26 cellular contexts compared by ENCODE assay signal in the genomic region with DNA sequence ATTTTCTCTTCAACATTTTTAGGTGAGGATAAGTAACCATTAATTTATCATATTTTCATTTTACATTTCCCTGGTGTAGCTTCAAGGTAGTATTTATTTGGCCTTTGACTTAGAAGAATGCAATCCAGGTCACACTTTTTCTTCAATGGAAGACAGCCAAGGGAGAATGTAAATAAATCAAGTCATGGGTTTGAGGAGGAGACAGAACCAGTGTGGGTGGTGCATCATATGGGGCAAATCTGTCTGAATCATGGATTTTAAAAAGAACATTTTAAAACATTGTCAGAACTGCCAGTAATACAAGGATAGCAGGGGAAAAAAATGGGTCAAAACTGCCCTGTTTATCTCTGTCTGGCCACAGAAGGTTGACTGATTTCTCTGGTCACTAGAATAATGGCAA.
DNase-seq lines count a peak whose midpoint lies in the region; ATAC-seq, FAIRE-seq and TF ChIP-seq lines count a peak whose summit lies in the region.
"Had no signal": no experiment of that assay in that cellular context is flagged by ENCODE, and none has a peak within 500 bp of the region (broad histone marks: within the 10 kb centered on the region; RNA-seq: fewer than 3 reads in every experiment).

No MANE protein-coding gene starts in this region.

- no peak for TF ChIP-seq CTCF in astrocyte (IDR thresholded peaks at IDR 0.05; ENCODE audit: insufficient read depth, low read depth, low read length)
- TF ChIP-seq CTCF in fibroblast of villous mesenchyme (IDR thresholded peaks at IDR 0.05; ENCODE audit: insufficient read depth, low read depth, low read length) = no peak
- TF ChIP-seq CTCF in osteocyte (IDR thresholded peaks at IDR 0.05) = no peak
- no peak for TF ChIP-seq CTCF in natural killer cell (IDR thresholded peaks at IDR 0.05)

- no peak overlapping the region for H3K9ac ChIP-seq in astrocyte (ENCODE audit: low read length)
- H3K9ac ChIP-seq: BLaER1 had no signal

- DNase-seq in amniotic epithelial cell (ENCODE audit: low read depth) (peak; percentile 67), astrocyte (ENCODE audit: low read depth) (no peak), fibroblast of villous mesenchyme (ENCODE audit: low read depth) (peak; percentile 39), osteocyte (ENCODE audit: extremely low spot score, unreplicated experiment) (no peak), NCI-H446 (lab: John Stamatoyannopoulos, UW) (no peak), natural killer cell (no peak), SIG-M5 treated with dmso at 0.1 percent for 504 hours (lab: John Stamatoyannopoulos, UW; ENCODE audit: unreplicated experiment) (no peak)
- no peak for DNase-seq in activated naive CD4-positive, alpha-beta T cell treated with anti-CD3 and anti-CD28 coated beads, Interleukin-2, amount 50 U/mL, for 16 hours
- DNase-seq: 8988T; ACHN; BE2C; C1 segment of cervical spinal cord; Caco-2; Calu3; CD4-positive, alpha-beta memory T cell; CD4-positive, CD25-positive, alpha-beta regulatory T cell; CD8-positive, alpha-beta memory T cell; DMS79 treated with DMSO at 0.1 percent for 48 hours; GF-D8 had no signal

- H3K27me3 ChIP-seq in astrocyte (ENCODE audit: insufficient read depth, low read length) = no peaks in the 10 kb centered on the region
- H3K27me3 ChIP-seq: BLaER1 had no signal

- H3K4me2 ChIP-seq in astrocyte (ENCODE audit: low read length) = no peak overlapping the region
- H3K4me2 ChIP-seq: BLaER1 had no signal

- no peaks in the 10 kb centered on the region for H3K36me3 Mint-ChIP-seq in astrocyte (ENCODE audit: low read depth, unreplicated experiment)
- peaks cover 5% of the 10 kb centered on the region for H3K36me3 Mint-ChIP-seq in osteocyte (ENCODE audit: unreplicated experiment)
- no peaks in the 10 kb centered on the region for H3K36me3 Mint-ChIP-seq in natural killer cell
- H3K36me3 Mint-ChIP-seq: CD14-positive monocyte; CD4-positive, alpha-beta memory T cell; CD4-positive, CD25-positive, alpha-beta regulatory T cell; CD8-positive, alpha-beta memory T cell had no signal

- no peaks in the 10 kb centered on the region for H3K9me3 ChIP-seq in astrocyte (ENCODE audit: insufficient read depth, low read depth, low read length)
- H3K9me3 ChIP-seq: BE2C, BLaER1, Caco-2 had no signal

- H3K9me3 Mint-ChIP-seq in astrocyte (ENCODE audit: unreplicated experiment) = peaks cover 4% of the 10 kb centered on the region
- H3K9me3 Mint-ChIP-seq in osteocyte (ENCODE audit: unreplicated experiment) = no peaks in the 10 kb centered on the region
- H3K9me3 Mint-ChIP-seq in natural killer cell = no peaks in the 10 kb centered on the region

- H2AFZ ChIP-seq in astrocyte (ENCODE audit: low read depth, low read length) = no peak overlapping the region

- no peak for FAIRE-seq in astrocyte (lab: Jason Lieb, UNC)
- FAIRE-seq: A204.1, D721Med, G401.6, GM12891, GM19239 had no signal

- H3K27ac Mint-ChIP-seq in astrocyte (ENCODE audit: unreplicated experiment) (peak overlapping the region; percentile 2), osteocyte (ENCODE audit: unreplicated experiment) (peak overlapping the region; percentile 67), natural killer cell (no peak overlapping the region)
- H3K27ac Mint-ChIP-seq: CD4-positive, alpha-beta memory T cell; CD4-positive, CD25-positive, alpha-beta regulatory T cell; CD8-positive, alpha-beta memory T cell had no signal

- H3K4me3 ChIP-seq in astrocyte (ENCODE audit: insufficient read depth, low read depth, low read length) (no peak overlapping the region), fibroblast of villous mesenchyme (ENCODE audit: low read depth, low read length) (no peak overlapping the region)
- H3K4me3 ChIP-seq: BLaER1 had no signal

- H3K4me1 ChIP-seq in astrocyte (ENCODE audit: insufficient read depth, low read length) = no peaks in the 10 kb centered on the region
- H3K4me1 ChIP-seq: BE2C, BLaER1, Caco-2 had no signal

- H3K79me2 ChIP-seq in astrocyte (ENCODE audit: insufficient read depth, low read length) = no peaks in the 10 kb centered on the region

- no peak for ATAC-seq in natural killer cell

- H3K4me1 Mint-ChIP-seq in astrocyte (ENCODE audit: low read depth, unreplicated experiment) (no peaks in the 10 kb centered on the region), osteocyte (ENCODE audit: unreplicated experiment) (peaks cover 56% of the 10 kb centered on the region), natural killer cell (no peaks in the 10 kb centered on the region)
- H3K4me1 Mint-ChIP-seq: CD14-positive monocyte; CD4-positive, alpha-beta memory T cell; CD8-positive, alpha-beta memory T cell had no signal

- intact Hi-C loops in natural killer cell (cut with micrococcal nuclease) = no loop called here

- no peaks in the 10 kb centered on the region for H4K20me1 ChIP-seq in astrocyte (ENCODE audit: insufficient read depth, low read length)
- H4K20me1 ChIP-seq: BLaER1 had no signal

- no peak overlapping the region for H3K27ac ChIP-seq in astrocyte (ENCODE audit: low read depth, low read length)
- H3K27ac ChIP-seq: BLaER1 had no signal

- H3K36me3 ChIP-seq in astrocyte (ENCODE audit: insufficient read depth, low read length) = no peaks in the 10 kb centered on the region
- H3K36me3 ChIP-seq: BE2C, BLaER1 had no signal

- H3K27me3 Mint-ChIP-seq in astrocyte (ENCODE audit: low read depth, unreplicated experiment) (peaks cover 17% of the 10 kb centered on the region), osteocyte (ENCODE audit: unreplicated experiment) (no peaks in the 10 kb centered on the region), natural killer cell (ENCODE audit: low read depth in 2 of 2) (peaks cover 0 to 5% of the 10 kb centered on the region in 2 donors)
- H3K27me3 Mint-ChIP-seq: CD4-positive, alpha-beta memory T cell; CD4-positive, CD25-positive, alpha-beta regulatory T cell had no signal

- no peak overlapping the region for H3K4me3 Mint-ChIP-seq in astrocyte (ENCODE audit: unreplicated experiment)
- H3K4me3 Mint-ChIP-seq in osteocyte (ENCODE audit: unreplicated experiment) = no peak overlapping the region
- no peak overlapping the region for H3K4me3 Mint-ChIP-seq in natural killer cell
- H3K4me3 Mint-ChIP-seq: CD14-positive monocyte; CD4-positive, alpha-beta memory T cell; CD4-positive, CD25-positive, alpha-beta regulatory T cell; CD8-positive, alpha-beta memory T cell had no signal

Comparison
In these comparisons a context has a peak if more than half of its experiments do, and no peak if none do; other contexts are left out.
1. DNase-seq: peak in amniotic epithelial cell (single experiment) and fibroblast of villous mesenchyme (single experiment); none in astrocyte (single experiment), osteocyte (single experiment), NCI-H446 (0 of 2), activated naive CD4-positive, alpha-beta T cell treated with anti-CD3 and anti-CD28 coated beads, Interleukin-2, amount 50 U/mL, for 16 hours (single experiment), natural killer cell (single experiment) and SIG-M5 treated with dmso at 0.1 percent for 504 hours (single experiment).
2. H3K27ac Mint-ChIP-seq: peak in astrocyte (single experiment) and osteocyte (single experiment); none in natural killer cell (0 of 2).